ENCODE assay signal across 8 cellular contexts in the genomic region with DNA sequence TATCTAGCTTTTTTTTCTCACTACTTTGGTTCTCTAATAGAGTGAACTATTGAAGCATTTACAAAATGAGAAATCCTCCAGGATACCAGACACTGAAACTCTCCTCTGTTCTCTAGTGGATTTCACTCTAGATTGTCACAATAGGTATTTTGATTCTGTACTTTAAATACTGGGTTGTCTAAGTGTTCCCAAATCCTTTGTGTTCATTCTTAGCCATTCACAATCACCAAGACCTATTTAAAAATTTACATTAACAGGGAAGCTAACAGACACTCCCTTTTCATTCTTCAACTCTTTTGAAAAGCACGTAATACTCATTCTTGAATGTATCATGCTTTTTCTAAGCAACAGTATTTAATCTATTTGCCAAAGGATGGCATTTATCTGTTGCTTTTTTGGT. TPM values are rescaled to one million over a fixed set of nuclear protein-coding genes. Genes with fewer than 3 reads are reported as not detected.
"Had no signal": no experiment of that assay in that cellular context is flagged by ENCODE, and none has a peak within 500 bp of the region (broad histone marks: within the 10 kb centered on the region; RNA-seq: fewer than 3 reads in every experiment).

No MANE protein-coding gene starts in this region.

- H3K9me3 ChIP-seq: HAP-1 had no signal

- H3K4me3 Mint-ChIP-seq: HFFc6 had no signal

- H3K27ac Mint-ChIP-seq: HFFc6, IgD-negative memory B cell had no signal

- DNase-seq: GOT3, H7, HFFc6 had no signal

- H3K27ac ChIP-seq: HL-60 had no signal

- ATAC-seq: HCT116, HepG2 had no signal

- H3K4me3 ChIP-seq: HAP-1 had no signal

- H3K36me3 Mint-ChIP-seq: IgD-negative memory B cell had no signal

- H3K36me3 ChIP-seq: HAP-1 had no signal

- H3K9me3 Mint-ChIP-seq: HFFc6, IgD-negative memory B cell had no signal

- FAIRE-seq: HepG2 had no signal

RNA-seq across cellular contexts. Expression of gene COLGALT2, which starts 11.3 kb away (rescaled TPM):
- polyA plus RNA-seq: IgD-negative memory B cell had no signal
